Comparison of ENCODE assay signal across 1 cellular context in genomic region chr6:24719125-24719931, GRCh38.
TF ChIP-seq lines count a peak whose summit lies in the region.

TSS of gene C6orf62 (minus strand) at chr6:24719154. CDS start at chr6:24718668, 486 bp downstream.

TF ChIP-seq in K562, 482 proteins besides CTCF, POLR2A, EP300 and RAD21 (continued from another document and continues in another):
- TF ChIP-seq, protein P1, sequence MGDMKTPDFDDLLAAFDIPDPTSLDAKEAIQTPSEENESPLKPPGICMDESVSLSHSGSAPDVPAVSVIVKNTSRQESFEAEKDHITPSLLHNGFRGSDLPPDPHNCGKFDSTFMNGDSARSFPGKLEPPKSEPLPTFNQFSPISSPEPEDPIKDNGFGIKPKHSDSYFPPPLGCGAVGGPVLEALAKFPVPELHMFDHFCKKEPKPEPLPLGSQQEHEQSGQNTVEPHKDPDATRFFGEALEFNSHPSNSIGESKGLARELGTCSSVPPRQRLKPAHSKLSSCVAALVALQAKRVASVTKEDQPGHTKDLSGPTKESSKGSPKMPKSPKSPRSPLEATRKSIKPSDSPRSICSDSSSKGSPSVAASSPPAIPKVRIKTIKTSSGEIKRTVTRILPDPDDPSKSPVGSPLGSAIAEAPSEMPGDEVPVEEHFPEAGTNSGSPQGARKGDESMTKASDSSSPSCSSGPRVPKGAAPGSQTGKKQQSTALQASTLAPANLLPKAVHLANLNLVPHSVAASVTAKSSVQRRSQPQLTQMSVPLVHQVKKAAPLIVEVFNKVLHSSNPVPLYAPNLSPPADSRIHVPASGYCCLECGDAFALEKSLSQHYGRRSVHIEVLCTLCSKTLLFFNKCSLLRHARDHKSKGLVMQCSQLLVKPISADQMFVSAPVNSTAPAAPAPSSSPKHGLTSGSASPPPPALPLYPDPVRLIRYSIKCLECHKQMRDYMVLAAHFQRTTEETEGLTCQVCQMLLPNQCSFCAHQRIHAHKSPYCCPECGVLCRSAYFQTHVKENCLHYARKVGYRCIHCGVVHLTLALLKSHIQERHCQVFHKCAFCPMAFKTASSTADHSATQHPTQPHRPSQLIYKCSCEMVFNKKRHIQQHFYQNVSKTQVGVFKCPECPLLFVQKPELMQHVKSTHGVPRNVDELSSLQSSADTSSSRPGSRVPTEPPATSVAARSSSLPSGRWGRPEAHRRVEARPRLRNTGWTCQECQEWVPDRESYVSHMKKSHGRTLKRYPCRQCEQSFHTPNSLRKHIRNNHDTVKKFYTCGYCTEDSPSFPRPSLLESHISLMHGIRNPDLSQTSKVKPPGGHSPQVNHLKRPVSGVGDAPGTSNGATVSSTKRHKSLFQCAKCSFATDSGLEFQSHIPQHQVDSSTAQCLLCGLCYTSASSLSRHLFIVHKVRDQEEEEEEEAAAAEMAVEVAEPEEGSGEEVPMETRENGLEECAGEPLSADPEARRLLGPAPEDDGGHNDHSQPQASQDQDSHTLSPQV (IDR thresholded peaks at IDR 0.05), result no peak
- TF ChIP-seq CAMTA2 (CRISPR knock-in tag; conservative IDR thresholded peaks at IDR 0.05) (no peak), CCAR2 (IDR thresholded peaks at IDR 0.05; ENCODE audit: low read depth, low read length) (no peak), FIP1L1 (IDR thresholded peaks at IDR 0.05; ENCODE audit: low read depth, low read length, poor library complexity, severe bottlenecking) (no peak), PRMT5 (CRISPR knock-in tag; IDR thresholded peaks at IDR 0.05) (no peak), ZNF318 (IDR thresholded peaks at IDR 0.05; ENCODE audit: borderline replicate concordance in 1 of 2, low read depth in 1 of 2) (0 out of 4 replicates have a peak, but pooled peaks of 1 of the 2 experiments have one; percentile 15), CREB1 (IDR thresholded peaks at IDR 0.05) (no peak), CREB1 (CRISPR knock-in tag; IDR thresholded peaks at IDR 0.05) (no peak), MIER1 (IDR thresholded peaks at IDR 0.05; ENCODE audit: low read depth) (no peak), KDM4B (IDR thresholded peaks at IDR 0.05; ENCODE audit: borderline replicate concordance in 2 of 2, low read depth in 1 of 2) (no peak), SRSF7 (optimal IDR thresholded peaks at IDR 0.05; ENCODE audit: low read depth, low read length) (no peak), RUNX1 (IDR thresholded peaks at IDR 0.05; ENCODE audit: low read depth) (no peak), EZH2 (IDR thresholded peaks at IDR 0.05; ENCODE audit: borderline replicate concordance, low read depth, low read length) (no peak), MLLT1 (IDR thresholded peaks at IDR 0.05) (peak; percentile 37 to 71; a peak in 2 of 4 replicates), WHSC1 (IDR thresholded peaks at IDR 0.05; ENCODE audit: low read length) (no peak), STAG1 (CRISPR knock-in tag; IDR thresholded peaks at IDR 0.05; ENCODE audit: borderline replicate concordance) (no peak), SAP30 (IDR thresholded peaks at IDR 0.05; ENCODE audit: borderline replicate concordance, insufficient read depth, low read depth, low read length, poor library complexity, severe bottlenecking) (peak; percentile 54), MYNN (IDR thresholded peaks at IDR 0.05) (no peak), MYNN (CRISPR knock-in tag; IDR thresholded peaks at IDR 0.05) (no peak), HMGN3 (IDR thresholded peaks at IDR 0.05; ENCODE audit: borderline replicate concordance, extremely low read depth, insufficient read length, low read depth, low read length) (no peak), ZNF232 (CRISPR knock-in tag; IDR thresholded peaks at IDR 0.05) (no peak), RBM15 (IDR thresholded peaks at IDR 0.05; ENCODE audit: insufficient read depth, low read length) (no peak), MCM2 (IDR thresholded peaks at IDR 0.05; ENCODE audit: low read depth) (no peak), ELF2 (CRISPR knock-in tag; IDR thresholded peaks at IDR 0.05) (no peak), NBN (IDR thresholded peaks at IDR 0.05; ENCODE audit: low read depth) (0 out of 2 replicates have a peak, but pooled peaks have one; percentile 17), ZKSCAN3 (CRISPR knock-in tag; IDR thresholded peaks at IDR 0.05) (no peak), ZNF384 (IDR thresholded peaks at IDR 0.05; ENCODE audit: low read depth, low read length) (peak; percentile 41; the same call in 1 of the 2 replicates), HNRNPUL1 (IDR thresholded peaks at IDR 0.05; ENCODE audit: low read length) (no peak), SAFB2 (IDR thresholded peaks at IDR 0.05; ENCODE audit: borderline replicate concordance, low read depth, low read length, severe bottlenecking) (no peak), KLF16 (IDR thresholded peaks at IDR 0.05) (no peak), ZNF77 (CRISPR knock-in tag; IDR thresholded peaks at IDR 0.05) (no peak), ZNF785 (CRISPR knock-in tag; IDR thresholded peaks at IDR 0.05) (no peak), ZBED1 (IDR thresholded peaks at IDR 0.05) (no peak), U2AF2 (optimal IDR thresholded peaks at IDR 0.05; ENCODE audit: low read depth, low read length) (no peak)
- TF ChIP-seq, protein P2, sequence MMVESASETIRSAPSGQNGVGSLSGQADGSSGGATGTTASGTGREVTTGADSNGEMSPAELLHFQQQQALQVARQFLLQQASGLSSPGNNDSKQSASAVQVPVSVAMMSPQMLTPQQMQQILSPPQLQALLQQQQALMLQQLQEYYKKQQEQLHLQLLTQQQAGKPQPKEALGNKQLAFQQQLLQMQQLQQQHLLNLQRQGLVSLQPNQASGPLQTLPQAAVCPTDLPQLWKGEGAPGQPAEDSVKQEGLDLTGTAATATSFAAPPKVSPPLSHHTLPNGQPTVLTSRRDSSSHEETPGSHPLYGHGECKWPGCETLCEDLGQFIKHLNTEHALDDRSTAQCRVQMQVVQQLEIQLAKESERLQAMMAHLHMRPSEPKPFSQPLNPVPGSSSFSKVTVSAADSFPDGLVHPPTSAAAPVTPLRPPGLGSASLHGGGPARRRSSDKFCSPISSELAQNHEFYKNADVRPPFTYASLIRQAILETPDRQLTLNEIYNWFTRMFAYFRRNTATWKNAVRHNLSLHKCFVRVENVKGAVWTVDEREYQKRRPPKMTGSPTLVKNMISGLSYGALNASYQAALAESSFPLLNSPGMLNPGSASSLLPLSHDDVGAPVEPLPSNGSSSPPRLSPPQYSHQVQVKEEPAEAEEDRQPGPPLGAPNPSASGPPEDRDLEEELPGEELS (CRISPR knock-in tag; IDR thresholded peaks at IDR 0.05; ENCODE audit: borderline replicate concordance), result no peak
- TF ChIP-seq, protein P3, sequence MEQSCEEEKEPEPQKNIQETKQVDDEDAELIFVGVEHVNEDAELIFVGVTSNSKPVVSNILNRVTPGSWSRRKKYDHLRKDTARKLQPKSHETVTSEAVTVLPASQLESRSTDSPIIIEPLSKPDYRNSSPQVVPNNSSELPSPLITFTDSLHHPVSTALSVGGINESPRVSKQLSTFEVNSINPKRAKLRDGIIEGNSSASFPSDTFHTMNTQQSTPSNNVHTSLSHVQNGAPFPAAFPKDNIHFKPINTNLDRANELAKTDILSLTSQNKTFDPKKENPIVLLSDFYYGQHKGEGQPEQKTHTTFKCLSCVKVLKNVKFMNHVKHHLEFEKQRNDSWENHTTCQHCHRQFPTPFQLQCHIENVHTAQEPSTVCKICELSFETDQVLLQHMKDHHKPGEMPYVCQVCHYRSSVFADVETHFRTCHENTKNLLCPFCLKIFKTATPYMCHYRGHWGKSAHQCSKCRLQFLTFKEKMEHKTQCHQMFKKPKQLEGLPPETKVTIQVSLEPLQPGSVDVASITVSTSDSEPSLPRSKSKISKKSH (CRISPR knock-in tag; IDR thresholded peaks at IDR 0.05), result no peak
- TF ChIP-seq, protein P4, sequence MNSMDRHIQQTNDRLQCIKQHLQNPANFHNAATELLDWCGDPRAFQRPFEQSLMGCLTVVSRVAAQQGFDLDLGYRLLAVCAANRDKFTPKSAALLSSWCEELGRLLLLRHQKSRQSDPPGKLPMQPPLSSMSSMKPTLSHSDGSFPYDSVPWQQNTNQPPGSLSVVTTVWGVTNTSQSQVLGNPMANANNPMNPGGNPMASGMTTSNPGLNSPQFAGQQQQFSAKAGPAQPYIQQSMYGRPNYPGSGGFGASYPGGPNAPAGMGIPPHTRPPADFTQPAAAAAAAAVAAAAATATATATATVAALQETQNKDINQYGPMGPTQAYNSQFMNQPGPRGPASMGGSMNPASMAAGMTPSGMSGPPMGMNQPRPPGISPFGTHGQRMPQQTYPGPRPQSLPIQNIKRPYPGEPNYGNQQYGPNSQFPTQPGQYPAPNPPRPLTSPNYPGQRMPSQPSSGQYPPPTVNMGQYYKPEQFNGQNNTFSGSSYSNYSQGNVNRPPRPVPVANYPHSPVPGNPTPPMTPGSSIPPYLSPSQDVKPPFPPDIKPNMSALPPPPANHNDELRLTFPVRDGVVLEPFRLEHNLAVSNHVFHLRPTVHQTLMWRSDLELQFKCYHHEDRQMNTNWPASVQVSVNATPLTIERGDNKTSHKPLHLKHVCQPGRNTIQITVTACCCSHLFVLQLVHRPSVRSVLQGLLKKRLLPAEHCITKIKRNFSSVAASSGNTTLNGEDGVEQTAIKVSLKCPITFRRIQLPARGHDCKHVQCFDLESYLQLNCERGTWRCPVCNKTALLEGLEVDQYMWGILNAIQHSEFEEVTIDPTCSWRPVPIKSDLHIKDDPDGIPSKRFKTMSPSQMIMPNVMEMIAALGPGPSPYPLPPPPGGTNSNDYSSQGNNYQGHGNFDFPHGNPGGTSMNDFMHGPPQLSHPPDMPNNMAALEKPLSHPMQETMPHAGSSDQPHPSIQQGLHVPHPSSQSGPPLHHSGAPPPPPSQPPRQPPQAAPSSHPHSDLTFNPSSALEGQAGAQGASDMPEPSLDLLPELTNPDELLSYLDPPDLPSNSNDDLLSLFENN (IDR thresholded peaks at IDR 0.05; ENCODE audit: low read depth in 2 of 2, low read length in 2 of 2), result no peak
